14 cellular contexts compared by ENCODE assay signal in genomic region chr14:89936654-89937185, GRCh38. TPM values are rescaled to one million over a fixed set of nuclear protein-coding genes. Genes with fewer than 3 reads are reported as not detected.
DNase-seq lines count a peak whose midpoint lies in the region; ATAC-seq and TF ChIP-seq lines count a peak whose summit lies in the region.
"Had no signal": no experiment of that assay in that cellular context is flagged by ENCODE, and none has a peak within 500 bp of the region (broad histone marks: within the 10 kb centered on the region; RNA-seq: fewer than 3 reads in every experiment).

No MANE protein-coding gene starts in this region.

- peak; percentile 21 for DNase-seq in NCI-H510A treated with DMSO at 0.1 percent for 48 hours (lab: John Stamatoyannopoulos, UW)
- no peak for DNase-seq in NCI-H510A (lab: John Stamatoyannopoulos, UW)
- DNase-seq in IMR-90: no peak
- DNase-seq in SK-MEL-5 (ENCODE audit: low read depth, low spot score): peak; percentile 24
- peak; percentile 22 for DNase-seq in iris pigment epithelial cell (ENCODE audit: low read depth)
- no peak for DNase-seq in right cardiac atrium
- DNase-seq in left ventricle myocardium inferior: no peak
- no peak for DNase-seq in NK-92 treated with Interleukin-12 subunit alpha and Interleukin-12 subunit beta, amount 100 ng/mL, for 24 hours (lab: John Stamatoyannopoulos, UW)
- DNase-seq: activated CD4-positive, CD25-positive, alpha-beta regulatory T cell; amniotic stem cell; nephron progenitor cell; retina; T-cell had no signal

- no peak overlapping the region for H3K56ac ChIP-seq in IMR-90 (ENCODE audit: extremely low read depth, insufficient read depth, low read length)

- in situ Hi-C loops in IMR-90 (cut with MboI; ENCODE audit: low sequenced_read_pairs): loop anchor here (25.0 kb wide), 1 partner anchor 1274 kb away; no protein-coding TSS in a partner anchor
- in situ Hi-C loops in SK-MEL-5 (cut with HindIII; ENCODE audit: low pct_unique_long_range_greater_than_20kb, low sequenced_read_pairs): no loop called here

- dilution Hi-C loops in IMR-90 (cut with HindIII; ENCODE audit: low sequenced_read_pairs, unreplicated experiment): no loop called here

- no peaks in the 10 kb centered on the region for H3K9me3 ChIP-seq in IMR-90 (ENCODE audit: control insufficient read depth, insufficient read depth, low read length)
- no peaks in the 10 kb centered on the region for H3K9me3 ChIP-seq in right cardiac atrium (ENCODE audit: control insufficient read depth, low read length)
- H3K9me3 ChIP-seq in left ventricle myocardium inferior (replicated peaks): no peaks in the 10 kb centered on the region

- CTCF ChIA-PET in IMR-90 (lab: Yijun Ruan, JAX): interaction anchor here (1.0 to 1.3 kb wide), 3 partner anchors 10 to 896 kb away, joined by 3 to 8 read pairs (median 3); no protein-coding TSS in a partner anchor

- no peaks in the 10 kb centered on the region for H4K20me1 ChIP-seq in IMR-90 (ENCODE audit: insufficient read depth, low read length)

- no peak overlapping the region for H2AK9ac ChIP-seq in IMR-90 (replicated peaks; ENCODE audit: low read depth, low read length, poor library complexity)

- no peak overlapping the region for H3K4me2 ChIP-seq in IMR-90 (ENCODE audit: low read depth, low read length)
- H3K4me2 ChIP-seq: GM23338 had no signal

- no TSS peak for BruUV-seq in IMR-90 (replicated peaks; lab: Mats Ljungman, UMichigan)

- no peak overlapping the region for H2BK5ac ChIP-seq in IMR-90 (ENCODE audit: low read depth, low read length, poor library complexity, severe bottlenecking)

- no peak overlapping the region for H3K23ac ChIP-seq in IMR-90 (ENCODE audit: low read depth, low read length)

- no peak overlapping the region for H3K14ac ChIP-seq in IMR-90 (replicated peaks; ENCODE audit: low read depth, low read length)

- no peak overlapping the region for H3K4ac ChIP-seq in IMR-90 (ENCODE audit: low read depth, low read length)

- TF ChIP-seq RAD21 in IMR-90 (IDR thresholded peaks at IDR 0.05; ENCODE audit: low read length): peak; percentile 31; the same call in 1 of the 2 replicates

- no peak overlapping the region for H3K27ac ChIP-seq in IMR-90 (ENCODE audit: insufficient read depth, low read length)
- no peak overlapping the region for H3K27ac ChIP-seq in right cardiac atrium (ENCODE audit: low read length)
- no peak overlapping the region for H3K27ac ChIP-seq in left ventricle myocardium inferior (replicated peaks)

- no peak overlapping the region for H4K5ac ChIP-seq in IMR-90 (ENCODE audit: low read depth, low read length)

- WGBS in IMR-90 (ENCODE audit: extremely low coverage in 2 of 2, insufficient read length in 1 of 2), 2 experiments: no CpG with 5 or more reads among the region's 3 CpGs
- WGBS in right cardiac atrium: 71% methylated on average over 3 of the region's 3 CpGs

- H3K36me3 ChIP-seq in IMR-90 (ENCODE audit: control insufficient read depth, insufficient read depth, low read length) (no peaks in the 10 kb centered on the region), left ventricle myocardium inferior (peaks cover 3% of the 10 kb centered on the region)

- H3K4me1 ChIP-seq in IMR-90 (ENCODE audit: control insufficient read depth, insufficient read depth, low read length) (no peaks in the 10 kb centered on the region), right cardiac atrium (ENCODE audit: control insufficient read depth, insufficient read depth, low read length) (no peaks in the 10 kb centered on the region), left ventricle myocardium inferior (no peaks in the 10 kb centered on the region)

- TF ChIP-seq POLR2A in IMR-90 (IDR thresholded peaks at IDR 0.05; ENCODE audit: low read depth, low read length): no peak

- no peaks in the 10 kb centered on the region for H3K79me1 ChIP-seq in IMR-90 (ENCODE audit: low read depth in 1 of 2, low read length in 2 of 2)

- H2AK5ac ChIP-seq in IMR-90 (ENCODE audit: low read depth, low read length): no peak overlapping the region

- TF ChIP-seq CTCF in IMR-90 (conservative IDR thresholded peaks at IDR 0.05; ENCODE audit: low read depth, low read length) (peak; percentile 35), left ventricle myocardium inferior (IDR thresholded peaks at IDR 0.05; ENCODE audit: borderline replicate concordance) (no peak)

- H3K4me3 ChIP-seq in IMR-90 (ENCODE audit: insufficient read depth, low read depth, low read length) (no peak overlapping the region), right cardiac atrium (ENCODE audit: low read length) (no peak overlapping the region), left ventricle myocardium inferior (no peak overlapping the region)
- H3K4me3 ChIP-seq: GM23338 had no signal

- no peak overlapping the region for H4K91ac ChIP-seq in IMR-90 (ENCODE audit: insufficient read depth, low read depth, low read length)

- H3K27me3 ChIP-seq in IMR-90 (ENCODE audit: control insufficient read depth, insufficient read depth, low read length): no peaks in the 10 kb centered on the region
- no peaks in the 10 kb centered on the region for H3K27me3 ChIP-seq in right cardiac atrium (ENCODE audit: control insufficient read depth, insufficient read depth)
- no peaks in the 10 kb centered on the region for H3K27me3 ChIP-seq in left ventricle myocardium inferior (ENCODE audit: low read depth)

- ATAC-seq in IMR-90 (ENCODE audit: low read depth) (peak; percentile 40; the same call in 1 of the 2 replicates), right cardiac atrium (no peak)
- ATAC-seq: GM23338, T-cell had no signal

- H4K8ac ChIP-seq in IMR-90 (ENCODE audit: low read depth in 2 of 2, low read length in 2 of 2): no peak overlapping the region

- H2BK120ac ChIP-seq in IMR-90 (ENCODE audit: low read depth, low read length): no peak overlapping the region

- H3K9ac ChIP-seq in IMR-90 (ENCODE audit: low read depth, low read length): no peak overlapping the region

- no peaks in the 10 kb centered on the region for H3K9me1 ChIP-seq in IMR-90 (ENCODE audit: insufficient read depth, low read length)

- intact Hi-C loops in IMR-90 (cut with micrococcal nuclease) (no loop called here), right cardiac atrium (cut with DNase I) (no loop called here), left ventricle myocardium inferior (cut with micrococcal nuclease) (no loop called here)

- no peak overlapping the region for H3K18ac ChIP-seq in IMR-90 (ENCODE audit: low read depth, low read length)

- H2AFZ ChIP-seq in IMR-90 (replicated peaks; ENCODE audit: low read length, poor library complexity): no peak overlapping the region
- H2AFZ ChIP-seq: GM23338 had no signal

- no peak overlapping the region for H2BK15ac ChIP-seq in IMR-90 (ENCODE audit: low read depth, low read length)

- no peak overlapping the region for H2BK20ac ChIP-seq in IMR-90 (ENCODE audit: low read depth, low read length)

- POLR2A ChIA-PET in IMR-90 (lab: Charles Lee; ENCODE audit: unreplicated experiment): no interaction called here

TF ChIP-seq in IMR-90, 13 proteins besides CTCF, POLR2A, EP300 and RAD21:
- TF ChIP-seq MAZ (IDR thresholded peaks at IDR 0.05; ENCODE audit: borderline replicate concordance, low read depth, low read length): no peak
- TF ChIP-seq SMC3 (IDR thresholded peaks at IDR 0.05; ENCODE audit: low read depth, low read length): peak; percentile 16; the same call in 1 of the 2 replicates

RNA-seq across cellular contexts. Expression of gene EFCAB11, which starts 17.8 kb away (rescaled TPM):
- 2.2 and 6.1 TPM in 2 replicates for total RNA-seq in IMR-90 (2012; rRNA removed)
- 4.9 and 5.3 TPM in 2 replicates for polyA plus RNA-seq in IMR-90 (2012; rRNA removed)
- 0.58 and 1.8 TPM in 2 replicates for polyA plus RNA-seq in IMR-90 (2012; cell fraction: cytosol; rRNA removed)
- polyA plus RNA-seq in IMR-90 (2012; cell fraction: nucleus; rRNA removed; ENCODE audit: low replicate concordance): 0.21 and 1.6 TPM in 2 replicates
- 3.3 and 6.1 TPM in 2 replicates for total RNA-seq in SK-MEL-5 (2014; rRNA removed; shearing (Covaris generic))
- 2.1 and 4.0 TPM in 2 replicates for polyA plus RNA-seq in SK-MEL-5 (2015; cell fraction: cytosol; rRNA removed)
- 3.3 and 6.0 TPM in 2 replicates for polyA plus RNA-seq in SK-MEL-5 (2015; cell fraction: nucleus; rRNA removed)
- 1 to 10 TPM; 3.0 to 4.2 (median 4.1) TPM for total RNA-seq in right cardiac atrium
- polyA plus RNA-seq in right cardiac atrium: 4.2 TPM
- total RNA-seq in left ventricle myocardium inferior: 2.2 TPM

RNA-seq across cellular contexts. Expression of gene TDP1, which starts 19.0 kb away (rescaled TPM):
- total RNA-seq in IMR-90 (2012; rRNA removed): 39.2 and 53.1 TPM in 2 replicates
- 21.6 and 23.3 TPM in 2 replicates for polyA plus RNA-seq in IMR-90 (2012; rRNA removed)
- 9.7 and 13.0 TPM in 2 replicates for polyA plus RNA-seq in IMR-90 (2012; cell fraction: cytosol; rRNA removed)
- 7.1 and 28.5 TPM in 2 replicates for polyA plus RNA-seq in IMR-90 (2012; cell fraction: nucleus; rRNA removed; ENCODE audit: low replicate concordance)
- 11.7 and 16.6 TPM in 2 replicates for total RNA-seq in SK-MEL-5 (2014; rRNA removed; shearing (Covaris generic))
- polyA plus RNA-seq in SK-MEL-5 (2015; cell fraction: cytosol; rRNA removed): 8.5 and 9.6 TPM in 2 replicates
- 15.9 and 21.2 TPM in 2 replicates for polyA plus RNA-seq in SK-MEL-5 (2015; cell fraction: nucleus; rRNA removed)
- total RNA-seq in right cardiac atrium: 1 to 10 TPM; 3.8 to 5.4 (median 4.3) TPM
- 1.3 TPM for polyA plus RNA-seq in right cardiac atrium
- 3.4 TPM for total RNA-seq in left ventricle myocardium inferior

Comparison
In these comparisons a context has a peak if more than half of its experiments do, and no peak if none do; other contexts are left out.
1. DNase-seq: peak in NCI-H510A treated with DMSO at 0.1 percent for 48 hours (single experiment), SK-MEL-5 (single experiment) and iris pigment epithelial cell (single experiment); none in NCI-H510A (single experiment), IMR-90 (single experiment), right cardiac atrium (0 of 3), left ventricle myocardium inferior (single experiment) and NK-92 treated with Interleukin-12 subunit alpha and Interleukin-12 subunit beta, amount 100 ng/mL, for 24 hours (single experiment).